ENCODE assay signal across 13 cellular contexts in the genomic region with DNA sequence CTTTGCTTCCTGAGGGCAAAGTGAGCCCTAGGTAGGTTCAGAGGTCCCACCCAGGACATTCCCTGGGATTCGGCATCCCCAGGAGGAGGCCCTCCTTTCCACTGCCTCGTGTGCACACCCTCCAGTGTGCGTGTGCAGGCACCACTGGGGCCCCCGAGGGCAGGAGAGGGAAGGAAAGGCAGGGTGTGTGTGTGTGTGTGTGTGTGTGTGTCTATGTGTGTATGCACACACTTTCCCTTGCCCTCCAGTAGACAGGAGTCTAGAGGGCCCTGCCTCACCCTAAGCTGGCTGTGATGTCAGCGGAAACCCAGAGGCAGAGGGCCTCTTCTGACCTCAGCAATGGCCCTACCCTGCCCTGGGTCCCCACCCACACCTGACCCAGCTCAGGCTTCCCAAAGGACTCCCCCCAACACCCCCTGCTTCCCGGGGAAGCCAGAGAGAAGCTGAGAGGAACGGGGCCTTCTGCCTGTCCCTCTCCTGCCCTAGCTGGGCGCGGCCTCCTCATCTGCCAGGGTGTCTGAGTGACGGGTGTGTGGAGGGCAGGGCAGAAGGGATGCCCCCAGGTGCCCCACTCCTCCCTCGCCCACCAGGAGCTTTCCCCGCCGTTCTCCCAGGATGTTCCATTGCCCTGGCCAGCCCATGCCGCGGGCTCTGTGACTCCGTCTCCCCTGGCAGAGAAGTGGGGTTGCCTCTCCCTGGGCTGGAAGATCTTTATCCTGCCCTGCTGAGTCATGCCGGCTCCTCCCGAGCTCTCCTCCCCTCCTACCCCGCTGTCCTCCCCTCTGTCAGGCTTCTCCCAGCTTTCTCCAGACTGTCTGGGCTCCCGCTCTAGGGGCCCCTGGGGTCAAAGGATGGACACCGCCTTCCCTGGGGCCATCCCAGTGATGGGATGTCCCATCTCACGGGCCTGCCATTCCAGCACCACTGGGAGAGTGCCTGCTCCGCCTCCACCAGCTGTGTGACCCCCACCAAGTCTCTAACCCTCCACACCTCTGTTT. TPM values are rescaled to one million over a fixed set of nuclear protein-coding genes. Genes with fewer than 3 reads are reported as not detected.
A peak's percentile ranks its signal among the peaks of the same experiment; 100 is the strongest.
DNase-seq lines count a peak whose midpoint lies in the region; ATAC-seq, FAIRE-seq and TF ChIP-seq lines count a peak whose summit lies in the region.
"Had no signal": no experiment of that assay in that cellular context is flagged by ENCODE, and none has a peak within 500 bp of the region (broad histone marks: within the 10 kb centered on the region; RNA-seq: fewer than 3 reads in every experiment).

No MANE protein-coding gene starts in this region.

- no peak for TF ChIP-seq POLR2A in GM18505 (IDR thresholded peaks at IDR 0.05; ENCODE audit: borderline replicate concordance, extremely low read depth, insufficient read depth, insufficient read length)

- DNase-seq in GM03348 (ENCODE audit: low spot score) (peak; percentile 82), RCC 7860 (ENCODE audit: low spot score) (peak; percentile 63), NCI-H146 treated with DMSO at 0.1 percent for 48 hours (lab: John Stamatoyannopoulos, UW; ENCODE audit: unreplicated experiment) (no peak)
- no peak for DNase-seq in stimulated activated effector memory CD8-positive, alpha-beta T cell treated with anti-CD3 and anti-CD28 coated beads, Interleukin-12 subunit alpha, Interleukin-12 subunit beta, amount 100 ng/mL, for 72 hours (ENCODE audit: low spot score in 2 of 2)
- DNase-seq in CD4-positive, alpha-beta T cell, result no peak
- DNase-seq in activated CD4-positive, alpha-beta T cell treated with anti-CD3 and anti-CD28 coated beads for 4 hours, result no peak
- DNase-seq: cerebellar nuclear complex, SHP77 had no signal

- peaks cover 10% of the 10 kb centered on the region for H3K27me3 ChIP-seq in CD4-positive, alpha-beta T cell (ENCODE audit: control insufficient read depth, insufficient read depth, low read length)

- no peak for TF ChIP-seq CTCF in CD4-positive, alpha-beta T cell (IDR thresholded peaks at IDR 0.05)

- no peak overlapping the region for H3K4me3 Mint-ChIP-seq in stimulated activated effector memory CD8-positive, alpha-beta T cell treated with anti-CD3 and anti-CD28 coated beads, Interleukin-12 subunit alpha, Interleukin-12 subunit beta, amount 100 ng/mL, for 72 hours
- H3K4me3 Mint-ChIP-seq in CD4-positive, alpha-beta T cell, result no peak overlapping the region

- ATAC-seq in esophagus mucosa (peak; percentile 79), GM18505 (IDR thresholded peaks at IDR 0.05; ENCODE audit: unreplicated experiment) (no peak)
- ATAC-seq in stimulated activated effector memory CD8-positive, alpha-beta T cell treated with anti-CD3 and anti-CD28 coated beads, Interleukin-12 subunit alpha, Interleukin-12 subunit beta, amount 100 ng/mL, for 72 hours, result no peak
- no peak for ATAC-seq in CD4-positive, alpha-beta T cell (ENCODE audit: poor library complexity)

- H3K9me3 ChIP-seq in CD4-positive, alpha-beta T cell (ENCODE audit: control insufficient read depth, low read length), result no peaks in the 10 kb centered on the region

- intact Hi-C loops in CD4-positive, alpha-beta T cell (cut with DNase I, micrococcal nuclease), result loop anchor here (5.0 to 10.0 kb wide), 3 partner anchors 32 to 422 kb away; partner anchors contain the start of genes KDM2A (in 1 of the 2) and PC (in 1 of the 2)

- no peak overlapping the region for H3K27ac ChIP-seq in CD4-positive, alpha-beta T cell (ENCODE audit: low read depth, low read length)
- H3K27ac ChIP-seq: KMS-11 had no signal

- peaks cover 20% of the 10 kb centered on the region for H3K27me3 Mint-ChIP-seq in CD4-positive, alpha-beta T cell

- H3K27ac Mint-ChIP-seq in stimulated activated effector memory CD8-positive, alpha-beta T cell treated with anti-CD3 and anti-CD28 coated beads, Interleukin-12 subunit alpha, Interleukin-12 subunit beta, amount 100 ng/mL, for 72 hours, result peak overlapping the region; percentile 65
- no peak overlapping the region for H3K27ac Mint-ChIP-seq in CD4-positive, alpha-beta T cell
- H3K27ac Mint-ChIP-seq: activated T-helper 2 cell treated with anti-CD3 and anti-CD28 coated beads, Interferon-gamma antibody, Interleukin-2, Interleukin-4, amounts not matched to agents 10 μg/mL and 5 μg/mL and 100 μg/mL, durations not matched to agents 14 hours and 24 hours and 36 hours had no signal

- H3K9me3 Mint-ChIP-seq in stimulated activated effector memory CD8-positive, alpha-beta T cell treated with anti-CD3 and anti-CD28 coated beads, Interleukin-12 subunit alpha, Interleukin-12 subunit beta, amount 100 ng/mL, for 72 hours, result no peaks in the 10 kb centered on the region
- H3K9me3 Mint-ChIP-seq in CD4-positive, alpha-beta T cell, result no peaks in the 10 kb centered on the region
- H3K9me3 Mint-ChIP-seq: activated T-helper 2 cell treated with anti-CD3 and anti-CD28 coated beads, Interferon-gamma antibody, Interleukin-2, Interleukin-4, amounts not matched to agents 10 μg/mL and 5 μg/mL and 100 μg/mL, durations not matched to agents 14 hours and 24 hours and 36 hours had no signal

- H3K4me1 Mint-ChIP-seq in stimulated activated effector memory CD8-positive, alpha-beta T cell treated with anti-CD3 and anti-CD28 coated beads, Interleukin-12 subunit alpha, Interleukin-12 subunit beta, amount 100 ng/mL, for 72 hours, result peaks cover 39% of the 10 kb centered on the region
- peaks cover 16% of the 10 kb centered on the region for H3K4me1 Mint-ChIP-seq in CD4-positive, alpha-beta T cell (ENCODE audit: low read depth)

- H3K36me3 Mint-ChIP-seq in stimulated activated effector memory CD8-positive, alpha-beta T cell treated with anti-CD3 and anti-CD28 coated beads, Interleukin-12 subunit alpha, Interleukin-12 subunit beta, amount 100 ng/mL, for 72 hours, result peaks cover 7% of the 10 kb centered on the region
- no peaks in the 10 kb centered on the region for H3K36me3 Mint-ChIP-seq in CD4-positive, alpha-beta T cell (ENCODE audit: low read depth)

- CTCF ChIA-PET in CD4-positive, alpha-beta T cell (lab: Charles Lee), result interaction anchor here (6.0 kb wide), 1 partner anchor 26 kb away, joined by 241 read pairs; the partner anchor contains the start of gene POLD4

- FAIRE-seq in RCC 7860 (lab: Jason Lieb, UNC), result no peak
- FAIRE-seq: GM18507 had no signal

- POLR2A ChIA-PET in CD4-positive, alpha-beta T cell (lab: Charles Lee), result interaction anchor here (0.5 to 4.0 kb wide), 3 partner anchors 27 to 272 kb away, joined by 3 to 56 read pairs (median 4); partner anchors contain the start of genes POLD4 and SSH3

RNA-seq across cellular contexts. Expression of gene CLCF1, which starts 6.0 kb away (rescaled TPM):
- total RNA-seq in esophagus mucosa, result 1.6 TPM
- 1 to 10 TPM; 6.0 to 6.9 TPM for total RNA-seq in CD4-positive, alpha-beta T cell

RNA-seq across cellular contexts. Expression of gene RAD9A, which starts 12.4 kb away (rescaled TPM):
- 15.3 TPM for total RNA-seq in esophagus mucosa
- total RNA-seq in CD4-positive, alpha-beta T cell, result 10 to 100 TPM; 19.3 to 20.3 TPM

RNA-seq across cellular contexts. Expression of gene PPP1CA, which starts 22.3 kb away (rescaled TPM):
- total RNA-seq in esophagus mucosa, result 188 TPM
- 10 to 100 TPM; 42.0 to 45.5 TPM for total RNA-seq in CD4-positive, alpha-beta T cell

RNA-seq across cellular contexts. Expression of gene TBC1D10C, which starts 24.5 kb away (rescaled TPM):
- 1.5 TPM for total RNA-seq in esophagus mucosa
- 100 to 1,000 TPM; 205 to 212 TPM for total RNA-seq in CD4-positive, alpha-beta T cell

RNA-seq across cellular contexts. Expression of gene POLD4, which starts 26.0 kb away (rescaled TPM):
- total RNA-seq in esophagus mucosa, result 61.7 TPM
- 10 to 100 TPM; 31.7 to 39.5 TPM for total RNA-seq in CD4-positive, alpha-beta T cell

Comparison
In these comparisons a context has a peak if more than half of its experiments do, and no peak if none do; other contexts are left out.
1. DNase-seq: peak in GM03348 (single experiment) and RCC 7860 (single experiment); none in stimulated activated effector memory CD8-positive, alpha-beta T cell treated with anti-CD3 and anti-CD28 coated beads, Interleukin-12 subunit alpha, Interleukin-12 subunit beta, amount 100 ng/mL, for 72 hours (0 of 2), NCI-H146 treated with DMSO at 0.1 percent for 48 hours (single experiment), CD4-positive, alpha-beta T cell (0 of 10) and activated CD4-positive, alpha-beta T cell treated with anti-CD3 and anti-CD28 coated beads for 4 hours (0 of 2).